ENCODE assay signal across 34 cellular contexts in the genomic region with DNA sequence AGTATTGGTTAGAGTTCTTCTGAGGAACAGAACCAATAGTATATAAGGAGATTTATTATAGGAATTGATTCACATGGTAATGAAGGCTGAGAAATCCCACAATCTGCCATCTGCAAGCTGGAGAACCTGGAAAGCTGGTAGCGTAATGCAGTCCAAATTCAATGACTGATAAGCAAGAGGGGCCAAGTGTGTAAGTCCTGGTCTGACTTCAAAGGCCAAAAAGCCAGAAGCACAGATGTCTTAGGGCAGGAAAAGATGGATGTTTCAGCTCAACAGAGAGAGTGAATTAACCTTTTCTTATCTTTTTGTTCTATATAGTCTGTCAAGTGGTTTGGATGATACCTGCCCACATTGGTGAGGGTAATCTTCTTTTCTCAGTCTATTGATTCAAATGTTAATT.
"Had no signal": no experiment of that assay in that cellular context is flagged by ENCODE, and none has a peak within 500 bp of the region (broad histone marks: within the 10 kb centered on the region; RNA-seq: fewer than 3 reads in every experiment).

No MANE protein-coding gene starts in this region.

- H3K9ac ChIP-seq: KMS-11 had no signal

- H3K27ac ChIP-seq: KMS-11 had no signal

- H3K4me2 ChIP-seq: KMS-11 had no signal

- H3K36me3 ChIP-seq: MG63 had no signal

- DNase-seq: Karpas-422, Kasumi-1, MG63, MM.1S, MV-4-11, NCI-H1048, NCI-H1092, NCI-H1092 treated with DMSO at 0.1 percent for 48 hours, NCI-H1105, NCI-H1105 treated with DMSO at 0.1 percent for 48 hours, NCI-H1417, NCI-H1417 treated with DMSO at 0.1 percent for 48 hours, NCI-H1436, NCI-H1436 treated with DMSO at 0.1 percent for 48 hours, NCI-H146, NCI-H1694, NCI-H1694 treated with DMSO at 0.1 percent for 48 hours, NCI-H187, NCI-H187 treated with DMSO at 0.1 percent for 48 hours, NCI-H1930, NCI-H2029, NCI-H2029 treated with DMSO at 0.1 percent for 48 hours, NCI-H2081, NCI-H2081 treated with DMSO at 0.1 percent for 48 hours, NCI-H2107, NCI-H2171, NCI-H2171 treated with DMSO at 0.1 percent for 48 hours, NCI-H2227 treated with DMSO at 0.1 percent for 48 hours, NCI-H226, NCI-H345, NCI-H446, NCI-H446 treated with DMSO at 0.1 percent for 48 hours, NCI-H510A had no signal

- H3K9me3 ChIP-seq: MG63 had no signal

- H3K4me3 ChIP-seq: MG63 had no signal

- H3K27me3 ChIP-seq: MG63 had no signal
